ENCODE assay signal across 12 cellular contexts in genomic region chr7:90345016-90345415, GRCh38. TPM values are rescaled to one million over a fixed set of nuclear protein-coding genes. Genes with fewer than 3 reads are reported as not detected.
DNase-seq lines count a peak whose midpoint lies in the region; ATAC-seq and TF ChIP-seq lines count a peak whose summit lies in the region.
"Had no signal": no experiment of that assay in that cellular context is flagged by ENCODE, and none has a peak within 500 bp of the region (broad histone marks: within the 10 kb centered on the region; RNA-seq: fewer than 3 reads in every experiment).

No MANE protein-coding gene starts in this region.

- H3K36me3 ChIP-seq in OCI-LY7 (ENCODE audit: insufficient read depth, low read length), result peaks cover 14% of the 10 kb centered on the region
- H3K36me3 ChIP-seq in neuronal stem cell (replicated peaks in 1 of 2; ENCODE audit: control insufficient read depth in 2 of 2, insufficient read depth in 2 of 2, low read length in 2 of 2), result no peaks in the 10 kb centered on the region

- H2AFZ ChIP-seq in OCI-LY7 (ENCODE audit: low read length) (peak overlapping the region; percentile 99), neuronal stem cell (ENCODE audit: low read length) (peak overlapping the region; percentile 97)

- H3K4me3 ChIP-seq in OCI-LY7 (ENCODE audit: low read depth, low read length, poor library complexity, severe bottlenecking), result no peak overlapping the region
- H3K4me3 ChIP-seq in neuronal stem cell (ENCODE audit: low read length in 2 of 2), result peak overlapping the region in 1 of 2 donors; percentile 93

- peak overlapping the region; percentile 84 for H3K4me3 Mint-ChIP-seq in Calu3 (ENCODE audit: low read depth, unreplicated experiment)
- peak overlapping the region; percentile 91 to 93 for H3K4me3 Mint-ChIP-seq in effector memory CD8-positive, alpha-beta T cell

- peaks cover 19% of the 10 kb centered on the region for H3K36me3 Mint-ChIP-seq in Calu3 (ENCODE audit: insufficient read depth, unreplicated experiment)
- peaks cover 13% of the 10 kb centered on the region for H3K36me3 Mint-ChIP-seq in effector memory CD8-positive, alpha-beta T cell (ENCODE audit: insufficient read depth)

- H4K91ac ChIP-seq in neuronal stem cell (ENCODE audit: low read depth, low read length, poor library complexity), result no peak overlapping the region

- no peak overlapping the region for H2AK5ac ChIP-seq in neuronal stem cell (ENCODE audit: low read depth, low read length)

- POLR2A ChIA-PET in OCI-LY7 (lab: Charles Lee), result interaction anchor here (0.6 kb wide), 1 partner anchor 588 kb away, joined by 3 read pairs; no protein-coding TSS in a partner anchor

- H2BK5ac ChIP-seq in neuronal stem cell (ENCODE audit: low read length), result no peak overlapping the region

- no peaks in the 10 kb centered on the region for H4K20me1 ChIP-seq in OCI-LY7 (ENCODE audit: insufficient read depth, low read length)

- H3K9me3 ChIP-seq in OCI-LY7 (ENCODE audit: low read length) (no peaks in the 10 kb centered on the region), neuronal stem cell (replicated peaks in 1 of 2; ENCODE audit: control insufficient read depth in 2 of 2, insufficient read depth in 1 of 2, low read depth in 1 of 2, low read length in 2 of 2) (no peaks in the 10 kb centered on the region)

- H2BK12ac ChIP-seq in neuronal stem cell (ENCODE audit: low read length), result no peak overlapping the region

- BruUV-seq in Calu3 (replicated peaks; lab: Mats Ljungman, UMichigan) (no TSS peak), OCI-LY7 (replicated peaks; lab: Mats Ljungman, UMichigan) (no TSS peak)

- no peak overlapping the region for H3K14ac ChIP-seq in neuronal stem cell (ENCODE audit: low read length)

- no peaks in the 10 kb centered on the region for H3K79me1 ChIP-seq in neuronal stem cell (ENCODE audit: low read depth, low read length)

- no peak for TF ChIP-seq POLR2A in GM18505 (IDR thresholded peaks at IDR 0.05; ENCODE audit: borderline replicate concordance, extremely low read depth, insufficient read depth, insufficient read length)

- no peak overlapping the region for H3K18ac ChIP-seq in neuronal stem cell (ENCODE audit: low read length)

- DNase-seq in Calu3 (no peak), OCI-LY7 (ENCODE audit: low spot score) (no peak), neuronal stem cell (ENCODE audit: low spot score) (no peak), GM03348 (ENCODE audit: low spot score) (no peak), mesenteric fat pad (ENCODE audit: low spot score) (no peak), NCI-H226 (no peak)
- DNase-seq in effector memory CD8-positive, alpha-beta T cell, result no peak
- DNase-seq: activated effector memory CD4-positive, alpha-beta T cell treated with Interleukin-2 at 50 U/mL for 16 hours; effector memory CD4-positive, alpha-beta T cell; SIG-M5 had no signal

- no peaks in the 10 kb centered on the region for H3K9me3 Mint-ChIP-seq in Calu3 (ENCODE audit: low read depth, unreplicated experiment)
- H3K9me3 Mint-ChIP-seq in effector memory CD8-positive, alpha-beta T cell, result no peaks in the 10 kb centered on the region

- H2BK15ac ChIP-seq in neuronal stem cell (ENCODE audit: low read length), result no peak overlapping the region

- no peaks in the 10 kb centered on the region for H3K27me3 Mint-ChIP-seq in Calu3 (ENCODE audit: unreplicated experiment)
- H3K27me3 Mint-ChIP-seq in effector memory CD8-positive, alpha-beta T cell, result no peaks in the 10 kb centered on the region

- intact Hi-C loops in Calu3 (cut with micrococcal nuclease; ENCODE audit: unreplicated experiment) (loop anchor here (5.0 kb wide), 1 partner anchor 67 kb away; no protein-coding TSS in a partner anchor), OCI-LY7 (cut with micrococcal nuclease; ENCODE audit: unreplicated experiment) (no loop called here)

- H3K9me2 ChIP-seq in OCI-LY7 (ENCODE audit: insufficient read depth, low read length), result no peaks in the 10 kb centered on the region

- no peak overlapping the region for H3K9ac ChIP-seq in neuronal stem cell (ENCODE audit: low read depth, low read length, poor library complexity)

- H3K27ac ChIP-seq in OCI-LY7 (ENCODE audit: low read depth, low read length, poor library complexity, severe bottlenecking) (no peak overlapping the region), neuronal stem cell (replicated peaks; ENCODE audit: low read length) (no peak overlapping the region)

- TF ChIP-seq CTCF in Calu3 (IDR thresholded peaks at IDR 0.05; ENCODE audit: unreplicated experiment), result no peak
- TF ChIP-seq CTCF in OCI-LY7 (conservative IDR thresholded peaks at IDR 0.05; ENCODE audit: low read length), result no peak

- no peak overlapping the region for H4K8ac ChIP-seq in neuronal stem cell (ENCODE audit: low read depth, low read length)

- CTCF ChIA-PET in Calu3 (lab: Charles Lee), result no interaction called here
- CTCF ChIA-PET in OCI-LY7 (lab: Charles Lee; ENCODE audit: unreplicated experiment), result no interaction called here

- ATAC-seq in effector memory CD8-positive, alpha-beta T cell (replicated peaks), result no peak
- no peak for ATAC-seq in GM18505 (IDR thresholded peaks at IDR 0.05; ENCODE audit: unreplicated experiment)

- H3K4ac ChIP-seq in neuronal stem cell (ENCODE audit: low read length), result no peak overlapping the region

- H3K27ac Mint-ChIP-seq in Calu3 (ENCODE audit: unreplicated experiment), result peak overlapping the region; percentile 79
- peak overlapping the region; percentile 97 to 98 for H3K27ac Mint-ChIP-seq in effector memory CD8-positive, alpha-beta T cell

- H3K4me2 ChIP-seq in OCI-LY7 (ENCODE audit: low read length) (no peak overlapping the region), neuronal stem cell (ENCODE audit: insufficient read depth, low read length, poor library complexity, severe bottlenecking) (no peak overlapping the region)

- H2BK120ac ChIP-seq in neuronal stem cell (ENCODE audit: low read depth, low read length), result no peak overlapping the region

- H3K4me1 Mint-ChIP-seq in Calu3 (ENCODE audit: low read depth, unreplicated experiment), result peaks cover 17% of the 10 kb centered on the region
- peaks cover 19 to 32% of the 10 kb centered on the region in 2 donors for H3K4me1 Mint-ChIP-seq in effector memory CD8-positive, alpha-beta T cell (ENCODE audit: low read depth in 2 of 2)

- peaks cover 0 to 3% (median 0%) of the 10 kb centered on the region in 3 experiments for H3K27me3 ChIP-seq in neuronal stem cell (ENCODE audit: control insufficient read depth in 3 of 3, insufficient read depth in 3 of 3, low read depth in 1 of 3, low read length in 3 of 3)

- H3K4me1 ChIP-seq in OCI-LY7 (ENCODE audit: insufficient read depth, low read length, poor library complexity, severe bottlenecking) (peaks cover 20% of the 10 kb centered on the region), neuronal stem cell (ENCODE audit: control insufficient read depth in 2 of 2, insufficient read depth in 1 of 2, low read depth in 1 of 2, low read length in 2 of 2) (peaks cover 0 to 3% of the 10 kb centered on the region in 2 donors)

- H3K79me2 ChIP-seq in OCI-LY7 (ENCODE audit: insufficient read depth, low read depth, low read length), result peaks cover 31% of the 10 kb centered on the region

- H3K23ac ChIP-seq in neuronal stem cell (ENCODE audit: low read depth, low read length, poor library complexity), result no peak overlapping the region

RNA-seq across cellular contexts. Expression of gene GTPBP10, which starts 1.5 kb away (rescaled TPM):
- total RNA-seq in Calu3 (2022), result 22.5 and 25.0 TPM in 2 replicates
- total RNA-seq in OCI-LY7 (2014; rRNA removed; shearing (Covaris generic)), result 13.1 and 16.5 TPM in 2 replicates
- 38.8 and 43.4 TPM in 2 replicates for total RNA-seq in OCI-LY7 (2022)
- polyA plus RNA-seq in neuronal stem cell (2013, experiment 1 of 2), result 17.2 TPM
- 15.1 TPM for polyA plus RNA-seq in neuronal stem cell (2013, experiment 2 of 2)
- total RNA-seq in mesenteric fat pad, result 16.8 TPM

RNA-seq across cellular contexts. Expression of gene FAM237B, which starts 23.9 kb away (rescaled TPM):
- total RNA-seq in Calu3 (2022) (not detected in 2 replicates), OCI-LY7 (2022) (not detected in 2 replicates), mesenteric fat pad (not detected)
- not detected in 2 replicates for total RNA-seq in OCI-LY7 (2014; rRNA removed; shearing (Covaris generic))
- not detected for polyA plus RNA-seq in neuronal stem cell (2013, experiment 1 of 2)
- polyA plus RNA-seq in neuronal stem cell (2013, experiment 2 of 2), result not detected
- total RNA-seq: kidney epithelial cell had no signal

RNA-seq across cellular contexts. Expression of gene CLDN12, which starts 58.2 kb away (rescaled TPM):
- total RNA-seq in Calu3 (2022) (37.3 and 42.5 TPM in 2 replicates), OCI-LY7 (2022) (17.0 and 20.4 TPM in 2 replicates), mesenteric fat pad (20.1 TPM)
- 8.2 and 11.0 TPM in 2 replicates for total RNA-seq in OCI-LY7 (2014; rRNA removed; shearing (Covaris generic))
- 25.0 TPM for polyA plus RNA-seq in neuronal stem cell (2013, experiment 1 of 2)
- 27.1 TPM for polyA plus RNA-seq in neuronal stem cell (2013, experiment 2 of 2)
